ENCODE assay signal across 8 cellular contexts in genomic region chr17:30599424-30600061, GRCh38.
DNase-seq lines count a peak whose midpoint lies in the region; ATAC-seq and TF ChIP-seq lines count a peak whose summit lies in the region.

No MANE protein-coding gene starts in this region.

- peak overlapping the region; percentile 98 for H3K4me3 ChIP-seq in iPS-20b (ENCODE audit: low read length)

- ATAC-seq in activated CD4-positive, alpha-beta T cell treated with anti-CD3 and anti-CD28 coated beads for 36 hours = peak; percentile 3
- ATAC-seq in WTC11 (no peak), left lobe of liver (no peak)

- no peaks in the 10 kb centered on the region for H3K27me3 ChIP-seq in iPS-20b (ENCODE audit: insufficient read depth, low read length)

- peak overlapping the region; percentile 95 for H3K4me3 Mint-ChIP-seq in activated CD4-positive, alpha-beta T cell treated with anti-CD3 and anti-CD28 coated beads for 36 hours
- peak overlapping the region; percentile 98 for H3K4me3 Mint-ChIP-seq in WTC11

- H3K4me1 Mint-ChIP-seq in activated CD4-positive, alpha-beta T cell treated with anti-CD3 and anti-CD28 coated beads for 36 hours = peaks cover 24% of the 10 kb centered on the region
- H3K4me1 Mint-ChIP-seq in WTC11 = peaks cover 33% of the 10 kb centered on the region

- H3K9me3 Mint-ChIP-seq in activated CD4-positive, alpha-beta T cell treated with anti-CD3 and anti-CD28 coated beads for 36 hours (ENCODE audit: low read depth) = no peaks in the 10 kb centered on the region
- peaks cover 18% of the 10 kb centered on the region for H3K9me3 Mint-ChIP-seq in WTC11

- no peaks in the 10 kb centered on the region for H3K9me3 ChIP-seq in iPS-20b (ENCODE audit: insufficient read depth, low read depth, low read length)

- CTCF ChIA-PET in activated CD4-positive, alpha-beta T cell treated with anti-CD3 and anti-CD28 coated beads for 36 hours (lab: Charles Lee) = interaction anchor here (0.7 kb wide), 1 partner anchor 600 kb away, joined by 3 read pairs; no protein-coding TSS in a partner anchor
- CTCF ChIA-PET in WTC11 (lab: Charles Lee) = interaction anchor here (1.4 kb wide), 1 partner anchor 115 kb away, joined by 4 read pairs; no protein-coding TSS in a partner anchor

- H3K27me3 Mint-ChIP-seq in activated CD4-positive, alpha-beta T cell treated with anti-CD3 and anti-CD28 coated beads for 36 hours = no peaks in the 10 kb centered on the region
- H3K27me3 Mint-ChIP-seq in WTC11 (ENCODE audit: low read depth) = peaks cover 5% of the 10 kb centered on the region

- no peak overlapping the region for H3K27ac ChIP-seq in iPS-20b (ENCODE audit: low read length)
- H3K27ac ChIP-seq in substantia nigra (ENCODE audit: low read depth, low read length, poor library complexity, severe bottlenecking) = peak overlapping the region; percentile 88

- H3K4me1 ChIP-seq in iPS-20b (ENCODE audit: insufficient read depth, low read length) = peaks cover 1% of the 10 kb centered on the region; the same call in 1 of the 2 replicates

- H3K36me3 Mint-ChIP-seq in activated CD4-positive, alpha-beta T cell treated with anti-CD3 and anti-CD28 coated beads for 36 hours (ENCODE audit: low read depth) = peaks cover 4% of the 10 kb centered on the region
- H3K36me3 Mint-ChIP-seq in WTC11 = peaks cover 22% of the 10 kb centered on the region

- no peaks in the 10 kb centered on the region for H3K36me3 ChIP-seq in iPS-20b (ENCODE audit: insufficient read depth, low read depth, low read length)

- POLR2A ChIA-PET in activated CD4-positive, alpha-beta T cell treated with anti-CD3 and anti-CD28 coated beads for 36 hours (lab: Charles Lee) = no interaction called here
- POLR2A ChIA-PET in WTC11 (lab: Charles Lee) = no interaction called here

- intact Hi-C loops in activated CD4-positive, alpha-beta T cell treated with anti-CD3 and anti-CD28 coated beads for 36 hours (cut with DNase I, micrococcal nuclease) = loop anchor here in 1 of 2 experiments (5.0 kb wide), 1 partner anchor 118 kb away; no protein-coding TSS in a partner anchor

- no peak for DNase-seq in activated CD4-positive, alpha-beta T cell treated with anti-CD3 and anti-CD28 coated beads for 36 hours
- no peak for DNase-seq in activated CD4-positive, alpha-beta T cell treated with anti-CD3 and anti-CD28 coated beads, Interleukin-2, amount 50 U/mL, for 48 hours
- DNase-seq in WTC11 (ENCODE audit: low spot score) (no peak), substantia nigra (lab: John Stamatoyannopoulos, UW) (no peak), mesenteric fat pad (ENCODE audit: low spot score) (no peak), left lobe of liver (ENCODE audit: low spot score) (no peak), NCI-H1048 (lab: John Stamatoyannopoulos, UW) (no peak)

- peak overlapping the region; percentile 94; the same call in 1 of the 2 replicates for H3K9ac ChIP-seq in iPS-20b (ENCODE audit: low read depth, low read length)

- no peak overlapping the region for H3K27ac Mint-ChIP-seq in activated CD4-positive, alpha-beta T cell treated with anti-CD3 and anti-CD28 coated beads for 36 hours
- H3K27ac Mint-ChIP-seq in WTC11 = peak overlapping the region; percentile 86

- no peak for TF ChIP-seq CTCF in WTC11 (IDR thresholded peaks at IDR 0.05)

TF ChIP-seq in WTC11, 78 proteins besides CTCF, POLR2A, EP300 and RAD21 (continues in another document):
- TF ChIP-seq TP53 (CRISPR knock-in tag; IDR thresholded peaks at IDR 0.05) (no peak), TEAD1 (CRISPR knock-in tag; IDR thresholded peaks at IDR 0.05) (no peak), GTF2I (CRISPR knock-in tag; conservative IDR thresholded peaks at IDR 0.05) (no peak), ZNF219 (CRISPR knock-in tag; IDR thresholded peaks at IDR 0.05; ENCODE audit: borderline replicate concordance) (no peak), ZNF396 (CRISPR knock-in tag; IDR thresholded peaks at IDR 0.05; ENCODE audit: borderline replicate concordance) (no peak), ZNF121 (CRISPR knock-in tag; IDR thresholded peaks at IDR 0.05) (no peak), NFATC4 (CRISPR knock-in tag; IDR thresholded peaks at IDR 0.05) (no peak), ATF1 (CRISPR knock-in tag; IDR thresholded peaks at IDR 0.05) (no peak), JAZF1 (CRISPR knock-in tag; IDR thresholded peaks at IDR 0.05) (no peak), RELA (CRISPR knock-in tag; IDR thresholded peaks at IDR 0.05; ENCODE audit: borderline replicate concordance) (no peak), HMGA2 (CRISPR knock-in tag; IDR thresholded peaks at IDR 0.05) (no peak), ZNF317 (CRISPR knock-in tag; IDR thresholded peaks at IDR 0.05; ENCODE audit: borderline replicate concordance, low read depth) (no peak)
- TF ChIP-seq, protein P1, sequence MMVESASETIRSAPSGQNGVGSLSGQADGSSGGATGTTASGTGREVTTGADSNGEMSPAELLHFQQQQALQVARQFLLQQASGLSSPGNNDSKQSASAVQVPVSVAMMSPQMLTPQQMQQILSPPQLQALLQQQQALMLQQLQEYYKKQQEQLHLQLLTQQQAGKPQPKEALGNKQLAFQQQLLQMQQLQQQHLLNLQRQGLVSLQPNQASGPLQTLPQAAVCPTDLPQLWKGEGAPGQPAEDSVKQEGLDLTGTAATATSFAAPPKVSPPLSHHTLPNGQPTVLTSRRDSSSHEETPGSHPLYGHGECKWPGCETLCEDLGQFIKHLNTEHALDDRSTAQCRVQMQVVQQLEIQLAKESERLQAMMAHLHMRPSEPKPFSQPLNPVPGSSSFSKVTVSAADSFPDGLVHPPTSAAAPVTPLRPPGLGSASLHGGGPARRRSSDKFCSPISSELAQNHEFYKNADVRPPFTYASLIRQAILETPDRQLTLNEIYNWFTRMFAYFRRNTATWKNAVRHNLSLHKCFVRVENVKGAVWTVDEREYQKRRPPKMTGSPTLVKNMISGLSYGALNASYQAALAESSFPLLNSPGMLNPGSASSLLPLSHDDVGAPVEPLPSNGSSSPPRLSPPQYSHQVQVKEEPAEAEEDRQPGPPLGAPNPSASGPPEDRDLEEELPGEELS (CRISPR knock-in tag; IDR thresholded peaks at IDR 0.05) = no peak
- TF ChIP-seq, protein P2, sequence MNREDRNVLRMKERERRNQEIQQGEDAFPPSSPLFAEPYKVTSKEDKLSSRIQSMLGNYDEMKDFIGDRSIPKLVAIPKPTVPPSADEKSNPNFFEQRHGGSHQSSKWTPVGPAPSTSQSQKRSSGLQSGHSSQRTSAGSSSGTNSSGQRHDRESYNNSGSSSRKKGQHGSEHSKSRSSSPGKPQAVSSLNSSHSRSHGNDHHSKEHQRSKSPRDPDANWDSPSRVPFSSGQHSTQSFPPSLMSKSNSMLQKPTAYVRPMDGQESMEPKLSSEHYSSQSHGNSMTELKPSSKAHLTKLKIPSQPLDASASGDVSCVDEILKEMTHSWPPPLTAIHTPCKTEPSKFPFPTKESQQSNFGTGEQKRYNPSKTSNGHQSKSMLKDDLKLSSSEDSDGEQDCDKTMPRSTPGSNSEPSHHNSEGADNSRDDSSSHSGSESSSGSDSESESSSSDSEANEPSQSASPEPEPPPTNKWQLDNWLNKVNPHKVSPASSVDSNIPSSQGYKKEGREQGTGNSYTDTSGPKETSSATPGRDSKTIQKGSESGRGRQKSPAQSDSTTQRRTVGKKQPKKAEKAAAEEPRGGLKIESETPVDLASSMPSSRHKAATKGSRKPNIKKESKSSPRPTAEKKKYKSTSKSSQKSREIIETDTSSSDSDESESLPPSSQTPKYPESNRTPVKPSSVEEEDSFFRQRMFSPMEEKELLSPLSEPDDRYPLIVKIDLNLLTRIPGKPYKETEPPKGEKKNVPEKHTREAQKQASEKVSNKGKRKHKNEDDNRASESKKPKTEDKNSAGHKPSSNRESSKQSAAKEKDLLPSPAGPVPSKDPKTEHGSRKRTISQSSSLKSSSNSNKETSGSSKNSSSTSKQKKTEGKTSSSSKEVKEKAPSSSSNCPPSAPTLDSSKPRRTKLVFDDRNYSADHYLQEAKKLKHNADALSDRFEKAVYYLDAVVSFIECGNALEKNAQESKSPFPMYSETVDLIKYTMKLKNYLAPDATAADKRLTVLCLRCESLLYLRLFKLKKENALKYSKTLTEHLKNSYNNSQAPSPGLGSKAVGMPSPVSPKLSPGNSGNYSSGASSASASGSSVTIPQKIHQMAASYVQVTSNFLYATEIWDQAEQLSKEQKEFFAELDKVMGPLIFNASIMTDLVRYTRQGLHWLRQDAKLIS (CRISPR knock-in tag; IDR thresholded peaks at IDR 0.05; ENCODE audit: borderline replicate concordance) = no peak
- TF ChIP-seq, protein P3, sequence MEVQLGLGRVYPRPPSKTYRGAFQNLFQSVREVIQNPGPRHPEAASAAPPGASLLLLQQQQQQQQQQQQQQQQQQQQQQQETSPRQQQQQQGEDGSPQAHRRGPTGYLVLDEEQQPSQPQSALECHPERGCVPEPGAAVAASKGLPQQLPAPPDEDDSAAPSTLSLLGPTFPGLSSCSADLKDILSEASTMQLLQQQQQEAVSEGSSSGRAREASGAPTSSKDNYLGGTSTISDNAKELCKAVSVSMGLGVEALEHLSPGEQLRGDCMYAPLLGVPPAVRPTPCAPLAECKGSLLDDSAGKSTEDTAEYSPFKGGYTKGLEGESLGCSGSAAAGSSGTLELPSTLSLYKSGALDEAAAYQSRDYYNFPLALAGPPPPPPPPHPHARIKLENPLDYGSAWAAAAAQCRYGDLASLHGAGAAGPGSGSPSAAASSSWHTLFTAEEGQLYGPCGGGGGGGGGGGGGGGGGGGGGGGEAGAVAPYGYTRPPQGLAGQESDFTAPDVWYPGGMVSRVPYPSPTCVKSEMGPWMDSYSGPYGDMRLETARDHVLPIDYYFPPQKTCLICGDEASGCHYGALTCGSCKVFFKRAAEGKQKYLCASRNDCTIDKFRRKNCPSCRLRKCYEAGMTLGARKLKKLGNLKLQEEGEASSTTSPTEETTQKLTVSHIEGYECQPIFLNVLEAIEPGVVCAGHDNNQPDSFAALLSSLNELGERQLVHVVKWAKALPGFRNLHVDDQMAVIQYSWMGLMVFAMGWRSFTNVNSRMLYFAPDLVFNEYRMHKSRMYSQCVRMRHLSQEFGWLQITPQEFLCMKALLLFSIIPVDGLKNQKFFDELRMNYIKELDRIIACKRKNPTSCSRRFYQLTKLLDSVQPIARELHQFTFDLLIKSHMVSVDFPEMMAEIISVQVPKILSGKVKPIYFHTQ (CRISPR knock-in tag; IDR thresholded peaks at IDR 0.05) = no peak
- TF ChIP-seq, protein P4, sequence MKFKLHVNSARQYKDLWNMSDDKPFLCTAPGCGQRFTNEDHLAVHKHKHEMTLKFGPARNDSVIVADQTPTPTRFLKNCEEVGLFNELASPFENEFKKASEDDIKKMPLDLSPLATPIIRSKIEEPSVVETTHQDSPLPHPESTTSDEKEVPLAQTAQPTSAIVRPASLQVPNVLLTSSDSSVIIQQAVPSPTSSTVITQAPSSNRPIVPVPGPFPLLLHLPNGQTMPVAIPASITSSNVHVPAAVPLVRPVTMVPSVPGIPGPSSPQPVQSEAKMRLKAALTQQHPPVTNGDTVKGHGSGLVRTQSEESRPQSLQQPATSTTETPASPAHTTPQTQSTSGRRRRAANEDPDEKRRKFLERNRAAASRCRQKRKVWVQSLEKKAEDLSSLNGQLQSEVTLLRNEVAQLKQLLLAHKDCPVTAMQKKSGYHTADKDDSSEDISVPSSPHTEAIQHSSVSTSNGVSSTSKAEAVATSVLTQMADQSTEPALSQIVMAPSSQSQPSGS (CRISPR knock-in tag; IDR thresholded peaks at IDR 0.05; ENCODE audit: borderline replicate concordance, low read depth) = no peak
